33 cellular contexts compared by ENCODE assay signal in genomic region chr7:40847921-40848320, GRCh38.
"Had no signal": no experiment of that assay in that cellular context is flagged by ENCODE, and none has a peak within 500 bp of the region (broad histone marks: within the 10 kb centered on the region; RNA-seq: fewer than 3 reads in every experiment).

No MANE protein-coding gene starts in this region.

- H3K36me3 ChIP-seq: ascending aorta, brain microvascular endothelial cell, breast epithelium had no signal

- H3K9me3 ChIP-seq: ascending aorta had no signal

- ATAC-seq: activated CD8-positive, alpha-beta T cell treated with anti-CD3 and anti-CD28 coated beads for 36 hours; activated naive CD4-positive, alpha-beta T cell treated with anti-CD3 and anti-CD28 coated beads, Interleukin-2, amount 50 U/mL, for 72 hours; activated T-cell treated with anti-CD3 and anti-CD28 coated beads, Interleukin-2, amount 50 U/mL, for 4 hours; activated T-cell treated with anti-CD3 and anti-CD28 coated beads, Interleukin-2, amount 50 U/mL, for 72 hours; activated T-helper 17 cell treated with anti-CD3 and anti-CD28 coated beads, Interleukin-2, amount 50 U/mL, for 72 hours; body of pancreas had no signal

- H3K4me1 ChIP-seq: body of pancreas, breast epithelium had no signal

- DNase-seq: activated B cell treated with CpG ODN at 0.5 μM for 24 hours; activated CD4-positive, alpha-beta memory T cell treated with anti-CD3 and anti-CD28 coated beads for 36 hours; activated CD4-positive, alpha-beta T cell treated with anti-CD3 and anti-CD28 coated beads for 4 hours; activated CD4-positive, alpha-beta T cell treated with anti-CD3 and anti-CD28 coated beads, Interleukin-2, amount 10 ng/mL, durations not matched to agents 24 days and 14 days; activated CD4-positive, alpha-beta T cell treated with anti-CD3 and anti-CD28 coated beads, Interleukin-2, amount 50 U/mL, for 1 hour; activated CD4-positive, alpha-beta T cell treated with anti-CD3 and anti-CD28 coated beads, Interleukin-2, amount 50 U/mL, for 4 hours; activated CD4-positive, CD25-positive, alpha-beta regulatory T cell treated with anti-CD3 and anti-CD28 coated beads, Interleukin-2, amount 50 U/mL, for 72 hours; activated CD8-positive, alpha-beta memory T cell treated with anti-CD3 and anti-CD28 coated beads, Interleukin-2, amount 50 U/mL, for 4 hours; activated CD8-positive, alpha-beta T cell treated with anti-CD3 and anti-CD28 coated beads for 36 hours; activated effector memory CD4-positive, alpha-beta T cell treated with anti-CD3 and anti-CD28 coated beads, Interleukin-2, amount 50 U/mL, for 16 hours; activated gamma-delta T cell treated with Interleukin-2 at 50 U/mL for 16 hours; activated naive CD4-positive, alpha-beta T cell; activated naive CD4-positive, alpha-beta T cell treated with anti-CD3 and anti-CD28 coated beads for 36 hours; activated naive CD4-positive, alpha-beta T cell treated with anti-CD3 and anti-CD28 coated beads, Interleukin-2, amount 50 U/mL, for 16 hours; activated naive CD8-positive, alpha-beta T cell treated with anti-CD3 and anti-CD28 coated beads for 36 hours; activated T-cell treated with anti-CD3 and anti-CD28 coated beads for 4 hours; activated T-cell treated with anti-CD3 and anti-CD28 coated beads, Interleukin-2, amount 50 U/mL, for 1 hour; activated T-cell treated with anti-CD3 and anti-CD28 coated beads, Interleukin-2, amount 50 U/mL, for 4 hours; activated T-cell treated with anti-CD3 and anti-CD28 coated beads, Interleukin-2, amount 50 U/mL, for 72 hours; amygdala; anterior cingulate cortex; body of pancreas; brain microvascular endothelial cell; central memory CD4-positive, alpha-beta T cell; T-helper 1 cell; T-helper 2 cell; T-helper 9 cell had no signal

- H3K27ac ChIP-seq: ascending aorta, body of pancreas, brain microvascular endothelial cell, breast epithelium, VCaP had no signal

- H3K27me3 ChIP-seq: ascending aorta, body of pancreas, brain microvascular endothelial cell, breast epithelium had no signal

- H3K4me3 ChIP-seq: ascending aorta, body of pancreas, breast epithelium had no signal

- FAIRE-seq: TTC549 had no signal
